ENCODE assay signal across 14 cellular contexts in the genomic region with DNA sequence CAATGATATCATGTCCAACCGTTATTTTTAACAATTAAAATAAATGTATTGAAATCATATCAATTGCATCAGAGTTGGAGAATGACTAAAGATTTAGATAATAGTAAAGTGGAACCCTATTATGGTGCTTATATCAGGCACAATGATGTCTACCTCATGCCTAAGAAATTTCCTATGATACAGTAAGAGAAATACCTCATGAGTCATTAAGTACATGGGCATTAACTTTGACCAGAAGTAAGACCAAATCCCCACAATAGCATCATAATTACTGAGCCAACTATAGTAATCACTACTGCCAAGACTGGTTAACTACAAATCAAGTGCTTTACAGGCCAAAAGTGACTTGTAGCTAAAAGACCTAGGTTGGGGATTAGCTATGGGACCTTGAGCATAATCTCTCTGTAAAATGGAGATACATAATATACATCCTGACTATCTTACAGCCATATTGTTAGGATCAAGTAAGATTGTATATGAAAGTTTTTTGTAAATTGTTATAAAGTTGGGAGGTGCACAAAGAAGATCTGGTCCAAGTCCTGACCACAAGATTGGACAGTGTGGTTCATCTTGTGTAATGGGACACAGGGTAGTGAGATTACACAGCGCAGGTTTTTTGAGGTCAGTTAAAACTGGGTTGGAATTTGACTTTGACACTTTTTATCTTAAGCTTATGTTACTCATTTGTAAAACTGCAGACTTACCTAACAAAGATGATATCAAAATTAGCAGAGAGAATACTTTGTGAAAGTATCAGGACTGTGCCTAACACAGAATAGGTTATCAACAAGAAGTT.
DNase-seq lines count a peak whose midpoint lies in the region; ATAC-seq, FAIRE-seq and TF ChIP-seq lines count a peak whose summit lies in the region.
"Had no signal": no experiment of that assay in that cellular context is flagged by ENCODE, and none has a peak within 500 bp of the region (broad histone marks: within the 10 kb centered on the region; RNA-seq: fewer than 3 reads in every experiment).

No MANE protein-coding gene starts in this region.

- TF ChIP-seq CTCF in AG09319 (IDR thresholded peaks at IDR 0.05; ENCODE audit: low read depth, low read length) (no peak), choroid plexus epithelial cell (conservative IDR thresholded peaks at IDR 0.05; ENCODE audit: low read depth, low read length) (no peak), GM20000 (IDR thresholded peaks at IDR 0.05; ENCODE audit: extremely low read depth, missing control alignments) (no peak)

- peak; percentile 34 for DNase-seq in AG09319 (ENCODE audit: extremely low read depth, low read depth)
- DNase-seq in LHCN-M2 (ENCODE audit: low read depth), result peak; percentile 79
- DNase-seq in choroid plexus epithelial cell (ENCODE audit: low read depth), result peak; percentile 78
- no peak for DNase-seq in left lobe of liver (ENCODE audit: low spot score)
- no peak for DNase-seq in GM20000 (ENCODE audit: low spot score)
- DNase-seq in GM19239 (ENCODE audit: insufficient read length, low spot score), result no peak
- DNase-seq in COR-L47 (lab: John Stamatoyannopoulos, UW), result no peak
- DNase-seq: activated B cell treated with CpG ODN at 0.5 μM for 24 hours; activated T-cell treated with anti-CD3 and anti-CD28 coated beads, Interleukin-2, amount 50 U/mL, for 1 hour; NCI-H1417 treated with DMSO at 0.1 percent for 48 hours; NCI-H526 treated with DMSO at 0.1 percent for 48 hours; stimulated activated CD4-positive, alpha-beta T cell treated with anti-CD3 and anti-CD28 coated beads, Interleukin-15, amount 100 ng/mL, for 24 hours; uterus had no signal

- ATAC-seq in left lobe of liver (peak; percentile 86), GM21737 (IDR thresholded peaks at IDR 0.05; ENCODE audit: unreplicated experiment) (no peak)

- H3K4me3 ChIP-seq in choroid plexus epithelial cell (ENCODE audit: low read depth, low read length), result no peak overlapping the region
- H3K4me3 ChIP-seq: uterus had no signal

- FAIRE-seq in GM19239 (lab: Jason Lieb, UNC), result no peak

Comparison
In these comparisons a context has a peak if more than half of its experiments do, and no peak if none do; other contexts are left out.
1. DNase-seq: peak in AG09319 (single experiment), LHCN-M2 (single experiment) and choroid plexus epithelial cell (single experiment); none in left lobe of liver (single experiment), GM20000 (single experiment), GM19239 (single experiment) and COR-L47 (single experiment).